ENCODE assay signal across 11 cellular contexts in genomic region chr5:61228691-61229280, GRCh38.
DNase-seq lines count a peak whose midpoint lies in the region; ATAC-seq, FAIRE-seq and TF ChIP-seq lines count a peak whose summit lies in the region.
"Had no signal": no experiment of that assay in that cellular context is flagged by ENCODE, and none has a peak within 500 bp of the region (broad histone marks: within the 10 kb centered on the region; RNA-seq: fewer than 3 reads in every experiment).

No MANE protein-coding gene starts in this region.

- H3K4me1 Mint-ChIP-seq in progenitor cell of endocrine pancreas (ENCODE audit: low read depth), result peaks cover 3% of the 10 kb centered on the region

- H3K9me3 ChIP-seq in MG63, result no peaks in the 10 kb centered on the region
- H3K9me3 ChIP-seq: ascending aorta had no signal

- peaks cover 4% of the 10 kb centered on the region for H3K9me3 Mint-ChIP-seq in progenitor cell of endocrine pancreas (ENCODE audit: low read depth)

- H3K36me3 ChIP-seq in MG63, result no peaks in the 10 kb centered on the region
- H3K36me3 ChIP-seq: ascending aorta, spleen had no signal

- TF ChIP-seq CTCF in progenitor cell of endocrine pancreas (IDR thresholded peaks at IDR 0.05; ENCODE audit: unreplicated experiment) (no peak), D721Med (IDR thresholded peaks at IDR 0.05; ENCODE audit: insufficient read depth, missing control alignments) (no peak)

- FAIRE-seq in D721Med (lab: Jason Lieb, UNC), result no peak

- no peak overlapping the region for H3K4me3 Mint-ChIP-seq in progenitor cell of endocrine pancreas (ENCODE audit: low read depth)

- H3K27ac Mint-ChIP-seq in progenitor cell of endocrine pancreas, result no peak overlapping the region

- DNase-seq in AG20443 (ENCODE audit: low spot score), result peak; percentile 24
- DNase-seq in MG63, result peak; percentile 84
- DNase-seq in glomerular visceral epithelial cell (ENCODE audit: extremely low spot score), result peak; percentile 81
- no peak for DNase-seq in NCI-H1092 treated with DMSO at 0.1 percent for 48 hours (lab: John Stamatoyannopoulos, UW)
- DNase-seq in progenitor cell of endocrine pancreas (ENCODE audit: low spot score, unreplicated experiment), result no peak
- no peak for DNase-seq in D721Med (ENCODE audit: insufficient read length, low spot score)
- no peak for DNase-seq in NCI-H2081 treated with DMSO at 0.1 percent for 48 hours (lab: John Stamatoyannopoulos, UW)
- DNase-seq: activated CD4-positive, CD25-positive, alpha-beta regulatory T cell; spleen had no signal

- peak; percentile 73 for ATAC-seq in GM19452 (IDR thresholded peaks at IDR 0.05; ENCODE audit: unreplicated experiment)

- H3K4me3 ChIP-seq in MG63, result peak overlapping the region; percentile 3; the same call in 1 of the 2 replicates
- H3K4me3 ChIP-seq: spleen had no signal

- H3K27me3 ChIP-seq in MG63, result no peaks in the 10 kb centered on the region
- H3K27me3 ChIP-seq: ascending aorta, spleen had no signal

- no peaks in the 10 kb centered on the region for H3K27me3 Mint-ChIP-seq in progenitor cell of endocrine pancreas

- no peaks in the 10 kb centered on the region for H3K36me3 Mint-ChIP-seq in progenitor cell of endocrine pancreas (ENCODE audit: insufficient read depth)

Comparison
In these comparisons a context has a peak if more than half of its experiments do, and no peak if none do; other contexts are left out.
1. DNase-seq: peak in AG20443 (single experiment), MG63 (single experiment) and glomerular visceral epithelial cell (single experiment); none in NCI-H1092 treated with DMSO at 0.1 percent for 48 hours (single experiment), progenitor cell of endocrine pancreas (single experiment), D721Med (single experiment) and NCI-H2081 treated with DMSO at 0.1 percent for 48 hours (single experiment).